In genomic region chr2:218920504-218920903, GRCh38 we compare ENCODE assay signal across 33 cellular contexts. TPM values are rescaled to one million over a fixed set of nuclear protein-coding genes. Genes with fewer than 3 reads are reported as not detected.
"Had no signal": no experiment of that assay in that cellular context is flagged by ENCODE, and none has a peak within 500 bp of the region (broad histone marks: within the 10 kb centered on the region; RNA-seq: fewer than 3 reads in every experiment).

No MANE protein-coding gene starts in this region.

- FAIRE-seq: small intestine, urothelium cell line had no signal

- H3K4me1 ChIP-seq: neural progenitor cell, parathyroid adenoma, psoas muscle, stomach, thyroid gland, tibial nerve, upper lobe of left lung, vagina had no signal

- H3K4me2 ChIP-seq: neural progenitor cell had no signal

- H3K9me3 Mint-ChIP-seq: natural killer cell; stimulated activated effector memory CD8-positive, alpha-beta T cell treated with anti-CD3 and anti-CD28 coated beads, Interleukin-12 subunit alpha, Interleukin-12 subunit beta, amount 100 ng/mL, for 72 hours had no signal

- DNase-seq: natural killer cell; occipital lobe; ovary; posterior cingulate gyrus; psoas muscle; right cardiac atrium; sigmoid colon; small intestine; stimulated activated CD4-positive, alpha-beta T cell treated with anti-CD3 and anti-CD28 coated beads, Interleukin-15, amount 100 ng/mL, for 24 hours; stimulated activated CD4-positive, alpha-beta T cell treated with anti-CD3 and anti-CD28 coated beads, Interleukin-2, amount 100 ng/mL, for 24 hours; stimulated activated CD4-positive, alpha-beta T cell treated with anti-CD3 and anti-CD28 coated beads, Interleukin-2, amount 100 ng/mL, for 48 hours; stimulated activated CD4-positive, alpha-beta T cell treated with anti-CD3 and anti-CD28 coated beads, Interleukin-4, amount 100 ng/mL, for 24 hours; stimulated activated naive B cell treated with anti-CD40 and anti-IgM and Interleukin-4, amounts not matched to agents 10 μg/mL and 1 μg/mL and 100 μg/mL, for 72 hours; stimulated activated naive CD4-positive, alpha-beta T cell treated with Interleukin-2 at 50 U/mL for 16 hours; stomach; thyroid gland; trophoblast cell; upper lobe of left lung had no signal

- H3K4me3 ChIP-seq: neural progenitor cell, ovary, psoas muscle, sigmoid colon, stomach, thoracic aorta, thyroid gland, tibial nerve, upper lobe of left lung, vagina had no signal

- H2AFZ ChIP-seq: neural progenitor cell, parathyroid adenoma had no signal

- H3K27ac ChIP-seq: neural progenitor cell, ovary, parathyroid adenoma, psoas muscle, sigmoid colon, stomach, thoracic aorta, thyroid gland, tibial nerve, upper lobe of left lung, vagina had no signal

- H3K4me3 Mint-ChIP-seq: natural killer cell; nephron; neural progenitor cell; stimulated activated effector memory CD8-positive, alpha-beta T cell treated with anti-CD3 and anti-CD28 coated beads, Interleukin-12 subunit alpha, Interleukin-12 subunit beta, amount 100 ng/mL, for 72 hours; stimulated activated naive B cell treated with anti-CD40 and anti-IgM and Interleukin-4, amounts not matched to agents 10 μg/mL and 1 μg/mL and 100 μg/mL, for 72 hours; stimulated activated naive CD8-positive, alpha-beta T cell treated with anti-CD3 and anti-CD28 coated beads, Interleukin-15, Interleukin-2, amounts not matched to agents 100 ng/mL and 50 ng/mL, for 24 hours had no signal

- ATAC-seq: natural killer cell; psoas muscle; right cardiac atrium; stimulated activated effector memory CD8-positive, alpha-beta T cell treated with anti-CD3 and anti-CD28 coated beads, Interleukin-12 subunit alpha, Interleukin-12 subunit beta, amount 100 ng/mL, for 72 hours; stimulated activated naive B cell treated with anti-CD40 and anti-IgM and Interleukin-4, amounts not matched to agents 10 μg/mL and 1 μg/mL and 100 μg/mL, for 72 hours had no signal

- H3K36me3 Mint-ChIP-seq: stimulated activated effector memory CD8-positive, alpha-beta T cell treated with anti-CD3 and anti-CD28 coated beads, Interleukin-12 subunit alpha, Interleukin-12 subunit beta, amount 100 ng/mL, for 72 hours had no signal

- H3K9ac ChIP-seq: neural progenitor cell, parathyroid adenoma had no signal

- H3K36me3 ChIP-seq: neural progenitor cell, ovary, sigmoid colon, stomach, thoracic aorta, thyroid gland, tibial nerve, upper lobe of left lung, vagina had no signal

- H3K4me1 Mint-ChIP-seq: natural killer cell; nephron; neural progenitor cell; stimulated activated effector memory CD8-positive, alpha-beta T cell treated with anti-CD3 and anti-CD28 coated beads, Interleukin-12 subunit alpha, Interleukin-12 subunit beta, amount 100 ng/mL, for 72 hours had no signal

- H3K27ac Mint-ChIP-seq: natural killer cell; nephron; neural progenitor cell; progenitor cell of endocrine pancreas; stimulated activated effector memory CD8-positive, alpha-beta T cell treated with anti-CD3 and anti-CD28 coated beads, Interleukin-12 subunit alpha, Interleukin-12 subunit beta, amount 100 ng/mL, for 72 hours; stimulated activated naive B cell treated with anti-CD40 and anti-IgM and Interleukin-4, amounts not matched to agents 10 μg/mL and 1 μg/mL and 100 μg/mL, for 72 hours; stimulated activated naive CD8-positive, alpha-beta T cell treated with anti-CD3 and anti-CD28 coated beads, Interleukin-15, Interleukin-2, amounts not matched to agents 100 ng/mL and 50 ng/mL, for 24 hours had no signal

- H3K9me3 ChIP-seq: ovary, psoas muscle, thoracic aorta, thyroid gland, vagina had no signal

- H3K79me2 ChIP-seq: parathyroid adenoma had no signal

- H3K27me3 ChIP-seq: ovary, thyroid gland, upper lobe of left lung, vagina had no signal

RNA-seq across cellular contexts. Expression of gene CDK5R2, which starts 39.0 kb away (rescaled TPM):
- total RNA-seq: natural killer cell, osteoblast, ovary, psoas muscle, right cardiac atrium, skeletal muscle tissue, subcutaneous adipose tissue, thoracic aorta, tibial nerve, upper lobe of left lung, ureter had no signal
- polyA plus RNA-seq: ovary had no signal

RNA-seq across cellular contexts. Expression of gene WNT10A, which starts 39.9 kb away (rescaled TPM):
- total RNA-seq: occipital lobe, osteoblast, progenitor cell of endocrine pancreas, psoas muscle, right cardiac atrium, sigmoid colon, skeletal muscle tissue, subcutaneous adipose tissue, temporal lobe had no signal
- polyA plus RNA-seq: right cardiac atrium had no signal
